Comparison of ENCODE assay signal across 33 cellular contexts in genomic region chr7:13308423-13308822, GRCh38.
"Had no signal": no experiment of that assay in that cellular context is flagged by ENCODE, and none has a peak within 500 bp of the region (broad histone marks: within the 10 kb centered on the region; RNA-seq: fewer than 3 reads in every experiment).

No MANE protein-coding gene starts in this region.

- H3K27ac ChIP-seq: adrenal gland, ascending aorta, body of pancreas, brain microvascular endothelial cell, breast epithelium, cardiac muscle cell had no signal

- H3K27me3 ChIP-seq: adrenal gland, ascending aorta, body of pancreas, brain microvascular endothelial cell, breast epithelium, cardiac muscle cell had no signal

- FAIRE-seq: astrocyte, bronchial epithelial cell had no signal

- H3K4me1 ChIP-seq: adrenal gland, ascending aorta, body of pancreas, breast epithelium had no signal

- H3K9me3 ChIP-seq: ascending aorta, body of pancreas, breast epithelium had no signal

- ATAC-seq: activated naive CD4-positive, alpha-beta T cell treated with anti-CD3 and anti-CD28 coated beads, Interleukin-2, amount 50 U/mL, for 72 hours; activated naive CD8-positive, alpha-beta T cell treated with anti-CD3 and anti-CD28 coated beads, Interleukin-2, amount 50 U/mL, for 24 hours; activated T-cell treated with anti-CD3 and anti-CD28 coated beads, Interleukin-2, amount 50 U/mL, for 4 hours; activated T-cell treated with anti-CD3 and anti-CD28 coated beads, Interleukin-2, amount 50 U/mL, for 72 hours; activated T-helper 17 cell treated with anti-CD3 and anti-CD28 coated beads, Interleukin-2, amount 50 U/mL, for 72 hours; body of pancreas had no signal

- DNase-seq: activated effector memory CD4-positive, alpha-beta T cell treated with anti-CD3 and anti-CD28 coated beads, Interleukin-2, amount 50 U/mL, for 16 hours; activated effector memory CD4-positive, alpha-beta T cell treated with Interleukin-2 at 50 U/mL for 16 hours; activated gamma-delta T cell; activated gamma-delta T cell treated with Interleukin-2 at 50 U/mL for 16 hours; activated naive CD4-positive, alpha-beta T cell; activated naive CD4-positive, alpha-beta T cell treated with anti-CD3 and anti-CD28 coated beads for 36 hours; activated naive CD4-positive, alpha-beta T cell treated with anti-CD3 and anti-CD28 coated beads, Interleukin-2, amount 10 ng/mL, durations not matched to agents 7 days and 5 days; activated naive CD4-positive, alpha-beta T cell treated with anti-CD3 and anti-CD28 coated beads, Interleukin-2, amount 50 U/mL, for 16 hours; activated naive CD4-positive, alpha-beta T cell treated with Interleukin-2 at 50 U/mL for 16 hours; activated naive CD8-positive, alpha-beta T cell treated with anti-CD3 and anti-CD28 coated beads for 36 hours; activated naive CD8-positive, alpha-beta T cell treated with anti-CD3 and anti-CD28 coated beads, Interleukin-2, amount 10 ng/mL, durations not matched to agents 7 days and 5 days; activated naive CD8-positive, alpha-beta T cell treated with anti-CD3 and anti-CD28 coated beads, Interleukin-2, amount 50 U/mL, for 24 hours; activated T-cell treated with anti-CD3 and anti-CD28 coated beads, Interleukin-2, amount 50 U/mL, for 1 hour; activated T-cell treated with anti-CD3 and anti-CD28 coated beads, Interleukin-2, amount 50 U/mL, for 24 hours; activated T-cell treated with anti-CD3 and anti-CD28 coated beads, Interleukin-2, amount 50 U/mL, for 4 hours; activated T-cell treated with anti-CD3 and anti-CD28 coated beads, Interleukin-2, amount 50 U/mL, for 72 hours; adrenal gland; amniotic stem cell; amygdala; anterior cingulate cortex; aorta; body of pancreas; brain microvascular endothelial cell; caudate nucleus; central memory CD4-positive, alpha-beta T cell; cerebellar nuclear complex had no signal

- H3K4me3 ChIP-seq: adrenal gland, ascending aorta, body of pancreas, breast epithelium, cardiac muscle cell had no signal

- H3K36me3 ChIP-seq: adrenal gland, ascending aorta, brain microvascular endothelial cell, breast epithelium, cardiac muscle cell had no signal
